In genomic region chr11:72780291-72781062, GRCh38 we compare ENCODE assay signal across 8 cellular contexts. TPM values are rescaled to one million over a fixed set of nuclear protein-coding genes. Genes with fewer than 3 reads are reported as not detected.
DNase-seq lines count a peak whose midpoint lies in the region; ATAC-seq and TF ChIP-seq lines count a peak whose summit lies in the region.

No MANE protein-coding gene starts in this region.

- peak overlapping the region; percentile 3 for H3K23ac ChIP-seq in mesendoderm (ENCODE audit: low read length)

- H3K4me2 ChIP-seq in mesendoderm (ENCODE audit: low read length): peak overlapping the region; percentile 86

- H2BK5ac ChIP-seq in mesendoderm (ENCODE audit: low read length): no peak overlapping the region

- H3K27ac ChIP-seq in heart left ventricle: peak overlapping the region in 2 of 12 donors; percentile 45 to 67
- no peak overlapping the region for H3K27ac ChIP-seq in brain microvascular endothelial cell
- H3K27ac ChIP-seq in mesendoderm (ENCODE audit: low read depth, low read length): no peak overlapping the region
- no peak overlapping the region for H3K27ac ChIP-seq in urinary bladder (ENCODE audit: low read depth)
- no peak overlapping the region for H3K27ac ChIP-seq in aorta (ENCODE audit: low read depth in 1 of 2, low read length in 2 of 2)

- intact Hi-C loops in heart left ventricle (cut with DNase I) (loop anchor here in 1 of 10 donors (5.0 kb wide), 1 partner anchor 38 kb away; no protein-coding TSS in a partner anchor), cardiac septum (cut with DNase I) (no loop called here), aorta (cut with DNase I) (loop anchor here (5.0 kb wide), 2 partner anchors 37 to 53 kb away; no protein-coding TSS in a partner anchor)

- peak in 1 of 5 donors; percentile 55 for DNase-seq in heart left ventricle
- no peak for DNase-seq in cardiac septum (ENCODE audit: low spot score)
- no peak for DNase-seq in brain microvascular endothelial cell
- no peak for DNase-seq in mesendoderm
- DNase-seq in aorta: no peak
- DNase-seq in germinal center (ENCODE audit: low spot score): no peak

- peak overlapping the region; percentile 44 to 86 (median 65) for H3K4me3 ChIP-seq in heart left ventricle
- peak overlapping the region; percentile 31 for H3K4me3 ChIP-seq in brain microvascular endothelial cell (ENCODE audit: low read depth, low read length)
- H3K4me3 ChIP-seq in mesendoderm (ENCODE audit: low read length): no peak overlapping the region
- peak overlapping the region; percentile 82 for H3K4me3 ChIP-seq in urinary bladder (ENCODE audit: low read depth, low read length)
- H3K4me3 ChIP-seq in aorta (ENCODE audit: low read length in 2 of 2): no peak overlapping the region

- H4K8ac ChIP-seq in mesendoderm (ENCODE audit: low read depth, low read length): no peak overlapping the region

- no peaks in the 10 kb centered on the region for H3K79me1 ChIP-seq in mesendoderm (ENCODE audit: low read length)

- no peak overlapping the region for H3K18ac ChIP-seq in mesendoderm (ENCODE audit: low read length)

- no peak overlapping the region for H4K5ac ChIP-seq in mesendoderm (ENCODE audit: low read length)

- no peak overlapping the region for H2AK5ac ChIP-seq in mesendoderm (ENCODE audit: low read length)

- no peak overlapping the region for H2BK120ac ChIP-seq in mesendoderm (ENCODE audit: low read depth, low read length)

- H3K9me3 ChIP-seq in heart left ventricle: no peaks in the 10 kb centered on the region
- no peaks in the 10 kb centered on the region for H3K9me3 ChIP-seq in aorta (ENCODE audit: control insufficient read depth, low read length)

- H3K4me1 ChIP-seq in heart left ventricle: peaks cover 0 to 47% (median 31%) of the 10 kb centered on the region in 12 donors
- H3K4me1 ChIP-seq in mesendoderm (ENCODE audit: control insufficient read depth, low read depth, low read length): peaks cover 4% of the 10 kb centered on the region
- peaks cover 2% of the 10 kb centered on the region for H3K4me1 ChIP-seq in urinary bladder (ENCODE audit: insufficient read depth)
- H3K4me1 ChIP-seq in aorta (ENCODE audit: control insufficient read depth in 1 of 2, insufficient read depth in 2 of 2, low read length in 2 of 2): no peaks in the 10 kb centered on the region

- no peaks in the 10 kb centered on the region for H3K79me2 ChIP-seq in mesendoderm (ENCODE audit: control insufficient read depth, insufficient read depth, low read length)

- H3K4ac ChIP-seq in mesendoderm (ENCODE audit: low read depth, low read length): no peak overlapping the region

- H2BK15ac ChIP-seq in mesendoderm (replicated peaks; ENCODE audit: low read depth): no peak overlapping the region

- no peak for TF ChIP-seq CTCF in heart left ventricle (IDR thresholded peaks at IDR 0.05)
- no peak for TF ChIP-seq CTCF in brain microvascular endothelial cell (IDR thresholded peaks at IDR 0.05; ENCODE audit: low read depth, low read length, missing control alignments)

- WGBS in heart left ventricle, 4 donors: 86 to 97% (median 92%) methylated on average over 10 to 11 of the region's 11 CpGs
- WGBS in mesendoderm (ENCODE audit: extremely low coverage, insufficient coverage, low lambda C conversion rate): no CpG with 5 or more reads among the region's 11 CpGs
- WGBS in urinary bladder: 87% methylated on average over 11 of the region's 11 CpGs
- WGBS in aorta, 2 donors: 82 to 90% methylated on average over 11 of the region's 11 CpGs

- H3K9ac ChIP-seq in mesendoderm (ENCODE audit: low read length): peak overlapping the region; percentile 49

- no peak for ATAC-seq in heart left ventricle
- ATAC-seq in aorta (ENCODE audit: low FRiP score): no peak
- no peak for ATAC-seq in GM19035 (IDR thresholded peaks at IDR 0.05; ENCODE audit: unreplicated experiment)

- in situ Hi-C loops in brain microvascular endothelial cell (cut with HindIII; ENCODE audit: low pct_ligation_motif_present, low sequenced_read_pairs): no loop called here

- H3K56ac ChIP-seq in mesendoderm (ENCODE audit: low read length): peak overlapping the region; percentile 87

- TF ChIP-seq POLR2A in heart left ventricle (IDR thresholded peaks at IDR 0.05): no peak

- H3K27me3 ChIP-seq in heart left ventricle (no peaks in the 10 kb centered on the region), brain microvascular endothelial cell (replicated peaks) (no peaks in the 10 kb centered on the region), mesendoderm (ENCODE audit: insufficient read depth, low read length, poor library complexity) (no peaks in the 10 kb centered on the region), aorta (ENCODE audit: control insufficient read depth in 1 of 2, insufficient read depth in 2 of 2, low read length in 1 of 2) (no peaks in the 10 kb centered on the region)

- H3K36me3 ChIP-seq in heart left ventricle (no peaks in the 10 kb centered on the region), brain microvascular endothelial cell (replicated peaks) (no peaks in the 10 kb centered on the region), mesendoderm (ENCODE audit: control insufficient read depth, insufficient read depth, low read length) (no peaks in the 10 kb centered on the region), urinary bladder (ENCODE audit: insufficient read depth) (no peaks in the 10 kb centered on the region), aorta (ENCODE audit: control insufficient read depth in 1 of 2, insufficient read depth in 2 of 2, low read length in 1 of 2) (no peaks in the 10 kb centered on the region)

RNA-seq across cellular contexts. Expression of gene STARD10, which starts 13.4 kb away (rescaled TPM):
- total RNA-seq in heart left ventricle: 10 to 100 TPM; 35.2 to 78.8 (median 55.2) TPM
- 100 to 1,000 TPM in 1 of 2 donors, 10 to 100 TPM in 1; 35.9 to 237 TPM for polyA plus RNA-seq in heart left ventricle
- total RNA-seq in cardiac septum: 45.2 TPM
- 12.8 TPM for polyA plus RNA-seq in mesendoderm (2013, experiment 1 of 2)
- polyA plus RNA-seq in mesendoderm (2013, experiment 2 of 2): 13.7 TPM
- 16.3 TPM for total RNA-seq in urinary bladder
- polyA plus RNA-seq in urinary bladder: 33.5 TPM
- total RNA-seq in aorta: 10 to 100 TPM; 17.7 to 30.7 TPM
- 100 to 1,000 TPM in 1 of 2 donors, 10 to 100 TPM in 1; 49.6 to 129 TPM for polyA plus RNA-seq in aorta

RNA-seq across cellular contexts. Expression of gene ARAP1, which starts 28.3 kb away (rescaled TPM):
- 100 to 1,000 TPM in 2 of 9 donors, 10 to 100 TPM in 7; 35.4 to 116 (median 44.0) TPM for total RNA-seq in heart left ventricle
- polyA plus RNA-seq in heart left ventricle: 10 to 100 TPM; 37.7 to 42.0 TPM
- total RNA-seq in cardiac septum: 46.3 TPM
- 29.0 TPM for polyA plus RNA-seq in mesendoderm (2013, experiment 1 of 2)
- 27.5 TPM for polyA plus RNA-seq in mesendoderm (2013, experiment 2 of 2)
- total RNA-seq in urinary bladder: 88.6 TPM
- 66.5 TPM for polyA plus RNA-seq in urinary bladder
- total RNA-seq in aorta: 100 to 1,000 TPM in 1 of 2 donors, 10 to 100 TPM in 1; 61.9 to 166 TPM
- 10 to 100 TPM; 30.8 to 70.9 TPM for polyA plus RNA-seq in aorta

RNA-seq across cellular contexts. Expression of gene ATG16L2, which starts 33.7 kb away (rescaled TPM):
- total RNA-seq in heart left ventricle (10 to 100 TPM in 7 of 9 donors, 1 to 10 TPM in 2; 6.0 to 28.9 (median 13.2) TPM), cardiac septum (21.4 TPM), urinary bladder (17.2 TPM), aorta (10 to 100 TPM; 31.1 to 74.8 TPM)
- polyA plus RNA-seq in heart left ventricle (10 to 100 TPM in 1 of 2 donors, 1 to 10 TPM in 1; 8.3 to 24.2 TPM), urinary bladder (22.3 TPM), aorta (10 to 100 TPM in 1 of 2 donors, 1 to 10 TPM in 1; 4.9 to 47.7 TPM)
- polyA plus RNA-seq in mesendoderm (2013, experiment 1 of 2): 2.2 TPM
- 2.3 TPM for polyA plus RNA-seq in mesendoderm (2013, experiment 2 of 2)

Comparison
In these comparisons a context has a peak if more than half of its experiments do, and no peak if none do; other contexts are left out.
1. H3K4me3 ChIP-seq: peak in heart left ventricle (12 of 12), brain microvascular endothelial cell (single experiment) and urinary bladder (single experiment); none in mesendoderm (single experiment) and aorta (0 of 2).